28 cellular contexts compared by ENCODE assay signal in genomic region chr20:36144336-36144735, GRCh38. TPM values are rescaled to one million over a fixed set of nuclear protein-coding genes. Genes with fewer than 3 reads are reported as not detected.
DNase-seq lines count a peak whose midpoint lies in the region; ATAC-seq, FAIRE-seq and TF ChIP-seq lines count a peak whose summit lies in the region.
"Had no signal": no experiment of that assay in that cellular context is flagged by ENCODE, and none has a peak within 500 bp of the region (broad histone marks: within the 10 kb centered on the region; RNA-seq: fewer than 3 reads in every experiment).

No MANE protein-coding gene starts in this region.

- no peak overlapping the region for H3K9ac ChIP-seq in liver (ENCODE audit: low read depth in 1 of 2, low read length in 2 of 2)
- no peak overlapping the region for H3K9ac ChIP-seq in mesendoderm (ENCODE audit: low read length)
- H3K9ac ChIP-seq: BLaER1 had no signal

- no peak overlapping the region for H3K4me2 ChIP-seq in mesendoderm (ENCODE audit: low read length)

- H4K5ac ChIP-seq in mesendoderm (ENCODE audit: low read length): no peak overlapping the region

- H3K4me3 ChIP-seq in left ventricle myocardium inferior (no peak overlapping the region), liver (ENCODE audit: low read depth in 1 of 3, low read length in 3 of 3) (no peak overlapping the region), mesendoderm (ENCODE audit: low read length) (no peak overlapping the region)
- H3K4me3 ChIP-seq: ascending aorta, BLaER1, lung, SJSA1, tibial nerve had no signal

- FAIRE-seq in RCC 7860 (lab: Jason Lieb, UNC): peak; percentile 92
- FAIRE-seq: islet of Langerhans had no signal

- no peak for ATAC-seq in HG03460 (IDR thresholded peaks at IDR 0.05; ENCODE audit: unreplicated experiment)
- ATAC-seq: activated CD8-positive, alpha-beta memory T cell treated with anti-CD3 and anti-CD28 coated beads, Interleukin-2, amount 10 ng/mL, durations not matched to agents 7 days and 5 days; stimulated activated naive CD8-positive, alpha-beta T cell treated with anti-CD3 and anti-CD28 coated beads, Interleukin-15, amount 100 ng/mL, for 72 hours had no signal

- no peak overlapping the region for H2BK120ac ChIP-seq in mesendoderm (ENCODE audit: low read depth, low read length)

- no peak overlapping the region for H3K18ac ChIP-seq in mesendoderm (ENCODE audit: low read length)

- no peak overlapping the region for H3K23ac ChIP-seq in mesendoderm (ENCODE audit: low read length)

- H3K79me1 ChIP-seq in mesendoderm (ENCODE audit: low read length): no peaks in the 10 kb centered on the region

- H4K8ac ChIP-seq in mesendoderm (ENCODE audit: low read depth, low read length): no peak overlapping the region

- no peak overlapping the region for H2AK5ac ChIP-seq in mesendoderm (ENCODE audit: low read length)

- H3K36me3 ChIP-seq in left ventricle myocardium inferior (no peaks in the 10 kb centered on the region), liver (ENCODE audit: control insufficient read depth in 4 of 4, insufficient read depth in 3 of 4, low read depth in 1 of 4, low read length in 3 of 4) (no peaks in the 10 kb centered on the region), mesendoderm (ENCODE audit: control insufficient read depth, insufficient read depth, low read length) (no peaks in the 10 kb centered on the region)
- H3K36me3 ChIP-seq: ascending aorta, BLaER1, neutrophil, SJSA1, tibial nerve had no signal

- no peak for TF ChIP-seq RAD21 in liver (IDR thresholded peaks at IDR 0.05)

- no peak overlapping the region for H3K56ac ChIP-seq in mesendoderm (ENCODE audit: low read length)

- no peak for DNase-seq in left ventricle myocardium inferior
- no peak for DNase-seq in cardiac septum (ENCODE audit: low spot score)
- peak; percentile 87 for DNase-seq in RCC 7860 (ENCODE audit: low spot score)
- DNase-seq in mesendoderm: no peak
- DNase-seq in T-helper 1 cell: no peak
- DNase-seq in stimulated activated CD4-positive, alpha-beta T cell treated with anti-CD3 and anti-CD28 coated beads, Interleukin-2, amount 100 ng/mL, for 24 hours: no peak
- DNase-seq: activated CD4-positive, alpha-beta T cell treated with anti-CD3 and anti-CD28 coated beads, Interleukin-2, amount 10 ng/mL, durations not matched to agents 24 days and 14 days; activated CD8-positive, alpha-beta memory T cell treated with anti-CD3 and anti-CD28 coated beads, Interleukin-2, amount 10 ng/mL, durations not matched to agents 7 days and 5 days; activated naive CD4-positive, alpha-beta T cell treated with anti-CD3 and anti-CD28 coated beads, Interleukin-2, amount 50 U/mL, for 16 hours; Caco-2; foreskin melanocyte; GDM1; H7; NCI-H1092 treated with DMSO at 0.1 percent for 48 hours; NCI-H2029; NCI-H345; stimulated activated CD4-positive, alpha-beta T cell treated with anti-CD3 and anti-CD28 coated beads, Interleukin-4, amount 100 ng/mL, for 4 hours; stimulated activated naive CD8-positive, alpha-beta T cell treated with anti-CD3 and anti-CD28 coated beads, Interleukin-15, amount 100 ng/mL, for 72 hours; T-helper 2 cell had no signal

- H2BK15ac ChIP-seq in mesendoderm (replicated peaks; ENCODE audit: low read depth): no peak overlapping the region

- no peak overlapping the region for H2BK5ac ChIP-seq in mesendoderm (ENCODE audit: low read length)

- no peaks in the 10 kb centered on the region for H3K79me2 ChIP-seq in mesendoderm (ENCODE audit: control insufficient read depth, insufficient read depth, low read length)

- WGBS in liver: 51% methylated on average over 1 of the region's 1 CpG
- no CpG with 5 or more reads among the region's 1 CpG for WGBS in mesendoderm (ENCODE audit: extremely low coverage, insufficient coverage, low lambda C conversion rate)

- H3K4ac ChIP-seq in mesendoderm (ENCODE audit: low read depth, low read length): no peak overlapping the region

- H3K4me1 ChIP-seq in left ventricle myocardium inferior (peaks cover 55% of the 10 kb centered on the region), liver (ENCODE audit: control insufficient read depth in 4 of 4, insufficient read depth in 4 of 4, low read length in 3 of 4) (peaks cover 2 to 9% (median 7%) of the 10 kb centered on the region in 4 donors), mesendoderm (ENCODE audit: control insufficient read depth, low read depth, low read length) (no peaks in the 10 kb centered on the region)
- H3K4me1 ChIP-seq: Caco-2, SJSA1 had no signal

- intact Hi-C loops in left ventricle myocardium inferior (cut with micrococcal nuclease): no loop called here
- intact Hi-C loops in cardiac septum (cut with DNase I): loop anchor here (5.0 kb wide), 1 partner anchor 53 kb away; no protein-coding TSS in a partner anchor

- H3K27ac ChIP-seq in left ventricle myocardium inferior (replicated peaks) (peak overlapping the region; percentile 75), liver (ENCODE audit: low read depth in 1 of 2, low read length in 2 of 2) (no peak overlapping the region), mesendoderm (ENCODE audit: low read depth, low read length) (no peak overlapping the region)
- H3K27ac ChIP-seq: ascending aorta, BLaER1, neutrophil, SJSA1, tibial nerve had no signal

- no peaks in the 10 kb centered on the region for H3K9me3 ChIP-seq in left ventricle myocardium inferior (replicated peaks)
- no peaks in the 10 kb centered on the region for H3K9me3 ChIP-seq in liver (ENCODE audit: control insufficient read depth in 4 of 4, low read length in 3 of 4)
- H3K9me3 ChIP-seq: ascending aorta, BLaER1, Caco-2, neutrophil, SJSA1, tibial nerve had no signal

- TF ChIP-seq CTCF in left ventricle myocardium inferior (IDR thresholded peaks at IDR 0.05; ENCODE audit: borderline replicate concordance): no peak
- TF ChIP-seq CTCF in liver (IDR thresholded peaks at IDR 0.05; ENCODE audit: low read depth, low read length, missing input control): no peak

- H3K27me3 ChIP-seq in left ventricle myocardium inferior (ENCODE audit: low read depth) (no peaks in the 10 kb centered on the region), liver (ENCODE audit: control insufficient read depth in 4 of 4, insufficient read depth in 4 of 4, low read length in 3 of 4) (no peaks in the 10 kb centered on the region), mesendoderm (ENCODE audit: insufficient read depth, low read length, poor library complexity) (no peaks in the 10 kb centered on the region)
- H3K27me3 ChIP-seq: ascending aorta, BLaER1, SJSA1, tibial nerve had no signal

TF ChIP-seq in liver, 16 proteins besides CTCF, POLR2A, EP300 and RAD21:
- peak; percentile 49 for TF ChIP-seq NR2F2 (IDR thresholded peaks at IDR 0.05)
- no peak for TF ChIP-seq JUND (IDR thresholded peaks at IDR 0.05)
- no peak for TF ChIP-seq HNF4G (IDR thresholded peaks at IDR 0.05)
- no peak for TF ChIP-seq MAX (IDR thresholded peaks at IDR 0.05)

RNA-seq across cellular contexts. Expression of gene EPB41L1, which starts 10.2 kb away (rescaled TPM):
- 14.6 TPM for total RNA-seq in left ventricle myocardium inferior
- 21.8 TPM for total RNA-seq in cardiac septum
- 1 to 10 TPM; 3.4 to 5.2 TPM for total RNA-seq in liver
- polyA plus RNA-seq in liver: 10 to 100 TPM in 1 of 2 donors, 1 to 10 TPM in 1; 2.4 to 11.9 TPM
- polyA plus RNA-seq in mesendoderm (2013, experiment 1 of 2): 18.5 TPM
- polyA plus RNA-seq in mesendoderm (2013, experiment 2 of 2): 19.8 TPM
